In the genomic region with DNA sequence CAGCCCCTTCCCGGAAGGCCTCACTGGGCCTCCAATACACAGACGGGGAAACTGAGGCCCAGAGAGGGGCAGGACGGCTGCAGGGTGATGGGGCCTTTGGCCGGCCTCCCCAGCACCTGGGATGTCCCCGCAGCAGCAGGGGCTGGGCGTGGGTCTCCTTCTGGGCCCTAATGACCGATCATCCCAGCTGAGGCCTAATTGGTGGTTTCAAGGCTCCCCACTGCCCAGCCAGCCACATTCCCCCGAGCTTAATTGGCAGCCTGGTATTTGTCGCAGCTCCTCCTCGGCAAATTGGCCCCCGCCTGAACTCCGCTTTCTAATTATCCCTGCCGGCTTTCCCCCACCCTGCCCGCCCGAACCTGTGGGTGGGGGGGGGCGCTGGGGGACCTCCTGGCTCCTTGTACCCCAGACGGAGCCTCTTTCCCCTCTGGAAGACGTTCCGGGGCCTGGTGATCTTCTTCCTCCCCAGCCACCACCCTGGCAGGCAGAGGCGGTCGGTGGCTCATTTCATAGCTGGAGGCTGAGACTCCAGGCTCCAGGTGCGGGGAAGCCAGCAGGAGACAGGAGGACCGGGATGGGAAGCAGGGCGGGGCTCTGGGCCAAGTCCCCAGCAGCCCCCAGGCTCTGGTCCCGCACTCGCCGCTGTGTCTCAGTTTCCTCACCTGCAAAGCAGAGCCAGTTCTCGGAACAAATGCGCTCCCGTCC, we compare ENCODE assay signal across 1 cellular context.
TF ChIP-seq lines count a peak whose summit lies in the region.

No MANE protein-coding gene starts in this region.

TF ChIP-seq in IMR-90, 13 proteins besides CTCF, POLR2A, EP300 and RAD21:
- TF ChIP-seq MAZ (IDR thresholded peaks at IDR 0.05; ENCODE audit: borderline replicate concordance, low read depth, low read length) (peak; percentile 59; the same call in 1 of the 2 replicates), CHD1 (IDR thresholded peaks at IDR 0.05; ENCODE audit: low read depth, low read length) (no peak)
